ENCODE assay signal across 27 cellular contexts in genomic region chr12:58032156-58032555, GRCh38.
"Had no signal": no experiment of that assay in that cellular context is flagged by ENCODE, and none has a peak within 500 bp of the region (broad histone marks: within the 10 kb centered on the region; RNA-seq: fewer than 3 reads in every experiment).

No MANE protein-coding gene starts in this region.

- H3K27ac Mint-ChIP-seq: stimulated activated effector memory CD8-positive, alpha-beta T cell treated with anti-CD3 and anti-CD28 coated beads, Interleukin-12 subunit alpha, Interleukin-12 subunit beta, amount 100 ng/mL, for 72 hours; stimulated activated memory B cell treated with anti-CD40 and anti-IgM and Interleukin-4, amounts not matched to agents 10 μg/mL and 1 μg/mL and 100 μg/mL, for 72 hours; stimulated activated naive B cell treated with anti-CD40 and anti-IgM and Interleukin-4, amounts not matched to agents 10 μg/mL and 1 μg/mL and 100 μg/mL, for 72 hours; stimulated activated naive CD8-positive, alpha-beta T cell treated with anti-CD3 and anti-CD28 coated beads, Interleukin-15, amount 100 ng/mL, for 72 hours; stimulated activated naive CD8-positive, alpha-beta T cell treated with anti-CD3 and anti-CD28 coated beads, Interleukin-15, Interleukin-2, amounts not matched to agents 100 ng/mL and 50 ng/mL, for 24 hours; type B pancreatic cell had no signal

- H3K4me1 ChIP-seq: testis, tibial artery, transverse colon, upper lobe of left lung, upper lobe of right lung, uterus had no signal

- H3K4me3 Mint-ChIP-seq: stimulated activated effector memory CD8-positive, alpha-beta T cell treated with anti-CD3 and anti-CD28 coated beads, Interleukin-12 subunit alpha, Interleukin-12 subunit beta, amount 100 ng/mL, for 72 hours; stimulated activated memory B cell treated with anti-CD40 and anti-IgM and Interleukin-4, amounts not matched to agents 10 μg/mL and 1 μg/mL and 100 μg/mL, for 72 hours; stimulated activated naive B cell treated with anti-CD40 and anti-IgM and Interleukin-4, amounts not matched to agents 10 μg/mL and 1 μg/mL and 100 μg/mL, for 72 hours; stimulated activated naive CD8-positive, alpha-beta T cell treated with anti-CD3 and anti-CD28 coated beads, Interleukin-15, amount 100 ng/mL, for 72 hours; stimulated activated naive CD8-positive, alpha-beta T cell treated with anti-CD3 and anti-CD28 coated beads, Interleukin-15, Interleukin-2, amounts not matched to agents 100 ng/mL and 50 ng/mL, for 24 hours; type B pancreatic cell had no signal

- ATAC-seq: stimulated activated effector memory CD8-positive, alpha-beta T cell treated with anti-CD3 and anti-CD28 coated beads, Interleukin-12 subunit alpha, Interleukin-12 subunit beta, amount 100 ng/mL, for 72 hours; stimulated activated memory B cell treated with anti-CD40 and anti-IgM and Interleukin-4, amounts not matched to agents 10 μg/mL and 1 μg/mL and 100 μg/mL, for 72 hours; stimulated activated naive B cell treated with anti-CD40 and anti-IgM and Interleukin-4, amounts not matched to agents 10 μg/mL and 1 μg/mL and 100 μg/mL, for 72 hours; stimulated activated naive CD8-positive, alpha-beta T cell treated with anti-CD3 and anti-CD28 coated beads, Interleukin-15, amount 100 ng/mL, for 72 hours; upper lobe of right lung had no signal

- H3K36me3 Mint-ChIP-seq: stimulated activated effector memory CD8-positive, alpha-beta T cell treated with anti-CD3 and anti-CD28 coated beads, Interleukin-12 subunit alpha, Interleukin-12 subunit beta, amount 100 ng/mL, for 72 hours; stimulated activated memory B cell treated with anti-CD40 and anti-IgM and Interleukin-4, amounts not matched to agents 10 μg/mL and 1 μg/mL and 100 μg/mL, for 72 hours; stimulated activated naive B cell treated with anti-CD40 and anti-IgM and Interleukin-4, amounts not matched to agents 10 μg/mL and 1 μg/mL and 100 μg/mL, for 72 hours had no signal

- H3K27me3 Mint-ChIP-seq: stimulated activated naive CD8-positive, alpha-beta T cell treated with anti-CD3 and anti-CD28 coated beads, Interleukin-15, amount 100 ng/mL, for 72 hours; type B pancreatic cell had no signal

- H3K36me3 ChIP-seq: stomach, suprapubic skin, thoracic aorta, thyroid gland, tibial artery, tibial nerve, transverse colon, upper lobe of left lung, upper lobe of right lung, uterus, vagina had no signal

- H3K4me3 ChIP-seq: stomach, suprapubic skin, testis, thoracic aorta, thyroid gland, tibial artery, tibial nerve, transverse colon, upper lobe of left lung, upper lobe of right lung, uterus, vagina had no signal

- H3K27me3 ChIP-seq: stomach, suprapubic skin, testis, thyroid gland, tibial artery, tibial nerve, transverse colon, upper lobe of left lung, upper lobe of right lung, uterus, vagina had no signal

- H3K9me3 ChIP-seq: suprapubic skin, testis, thoracic aorta, thyroid gland, upper lobe of right lung, uterus, vagina had no signal

- H3K27ac ChIP-seq: stomach, suprapubic skin, testis, thoracic aorta, thyroid gland, tibial artery, tibial nerve, transverse colon, upper lobe of left lung, upper lobe of right lung, uterus, vagina had no signal

- DNase-seq: stimulated activated CD4-positive, alpha-beta T cell treated with anti-CD3 and anti-CD28 coated beads, Interleukin-2, amount 100 ng/mL, for 48 hours; stimulated activated CD4-positive, alpha-beta T cell treated with anti-CD3 and anti-CD28 coated beads, Interleukin-4, amount 100 ng/mL, for 1 hour; stimulated activated CD4-positive, alpha-beta T cell treated with anti-CD3 and anti-CD28 coated beads, Interleukin-4, amount 100 ng/mL, for 24 hours; stimulated activated CD4-positive, alpha-beta T cell treated with anti-CD3 and anti-CD28 coated beads, Interleukin-4, amount 100 ng/mL, for 4 hours; stimulated activated CD8-positive, alpha-beta memory T cell treated with anti-CD3 and anti-CD28 coated beads, Interleukin-4, amount 100 ng/mL, for 48 hours; stimulated activated naive B cell treated with anti-CD40 and anti-IgM and Interleukin-4, amounts not matched to agents 10 μg/mL and 1 μg/mL and 100 μg/mL, for 72 hours; stimulated activated naive CD4-positive, alpha-beta T cell; stimulated activated naive CD4-positive, alpha-beta T cell treated with Interleukin-2 at 50 U/mL for 16 hours; stimulated activated naive CD8-positive, alpha-beta T cell treated with anti-CD3 and anti-CD28 coated beads, Interleukin-15, amount 100 ng/mL, for 72 hours; stomach; substantia nigra; testis; thyroid gland; tibial artery; transverse colon; trophoblast cell; upper lobe of left lung; upper lobe of right lung; uterus had no signal

- H3K4me1 Mint-ChIP-seq: stimulated activated effector memory CD8-positive, alpha-beta T cell treated with anti-CD3 and anti-CD28 coated beads, Interleukin-12 subunit alpha, Interleukin-12 subunit beta, amount 100 ng/mL, for 72 hours; stimulated activated memory B cell treated with anti-CD40 and anti-IgM and Interleukin-4, amounts not matched to agents 10 μg/mL and 1 μg/mL and 100 μg/mL, for 72 hours; stimulated activated naive B cell treated with anti-CD40 and anti-IgM and Interleukin-4, amounts not matched to agents 10 μg/mL and 1 μg/mL and 100 μg/mL, for 72 hours; stimulated activated naive CD8-positive, alpha-beta T cell treated with anti-CD3 and anti-CD28 coated beads, Interleukin-15, amount 100 ng/mL, for 72 hours had no signal
